20 cellular contexts compared by ENCODE assay signal in genomic region chr6:169859401-169859977, GRCh38.
A peak's percentile ranks its signal among the peaks of the same experiment; 100 is the strongest.
DNase-seq lines count a peak whose midpoint lies in the region; ATAC-seq and TF ChIP-seq lines count a peak whose summit lies in the region.
"Had no signal": no experiment of that assay in that cellular context is flagged by ENCODE, and none has a peak within 500 bp of the region (broad histone marks: within the 10 kb centered on the region; RNA-seq: fewer than 3 reads in every experiment).

No MANE protein-coding gene starts in this region.

- H3K4me2 ChIP-seq in osteoblast (ENCODE audit: insufficient read depth, low read length), result no peak overlapping the region

- H3K9me3 ChIP-seq in right atrium auricular region, result peaks cover 0 to 15% of the 10 kb centered on the region in 2 donors
- no peaks in the 10 kb centered on the region for H3K9me3 ChIP-seq in osteoblast (ENCODE audit: low read depth, low read length)
- H3K9me3 ChIP-seq: prostate gland had no signal

- H3K4me1 ChIP-seq in right atrium auricular region (no peaks in the 10 kb centered on the region), osteoblast (ENCODE audit: insufficient read depth, low read length) (no peaks in the 10 kb centered on the region)
- H3K4me1 ChIP-seq: prostate gland had no signal

- no peaks in the 10 kb centered on the region for H3K79me2 ChIP-seq in osteoblast (ENCODE audit: insufficient read depth, low read length)

- CTCF ChIA-PET in GM10248 (lab: Yijun Ruan, JAX), result no interaction called here

- no peak overlapping the region for H2AFZ ChIP-seq in osteoblast (ENCODE audit: low read length)

- intact Hi-C loops in Right ventricle myocardium superior (cut with DNase I), result no loop called here

- no peak overlapping the region for H3K27ac ChIP-seq in right atrium auricular region
- H3K27ac ChIP-seq in coronary artery, result no peak overlapping the region
- H3K27ac ChIP-seq in osteoblast (ENCODE audit: low read depth, low read length), result no peak overlapping the region
- H3K27ac ChIP-seq: C4-2B, epithelial cell of prostate, prostate gland had no signal

- no peak overlapping the region for H3K4me3 ChIP-seq in right atrium auricular region
- no peak overlapping the region for H3K4me3 ChIP-seq in coronary artery
- H3K4me3 ChIP-seq in osteoblast (ENCODE audit: insufficient read depth, low read length), result no peak overlapping the region
- H3K4me3 ChIP-seq: prostate gland had no signal

- H3K36me3 ChIP-seq in right atrium auricular region, result no peaks in the 10 kb centered on the region
- H3K36me3 ChIP-seq in osteoblast (ENCODE audit: insufficient read depth, low read length), result no peaks in the 10 kb centered on the region
- H3K36me3 ChIP-seq: prostate gland had no signal

- TF ChIP-seq CTCF in right atrium auricular region (IDR thresholded peaks at IDR 0.05), result no peak
- TF ChIP-seq CTCF in coronary artery (IDR thresholded peaks at IDR 0.05), result no peak
- no peak for TF ChIP-seq CTCF in osteoblast (IDR thresholded peaks at IDR 0.05; ENCODE audit: extremely low read depth, low read depth, low read length)
- no peak for TF ChIP-seq CTCF in GM10248 (IDR thresholded peaks at IDR 0.05; ENCODE audit: control extremely low read depth, extremely low read depth, low read depth, missing control alignments)

- ATAC-seq in Right ventricle myocardium superior (ENCODE audit: poor library complexity), result no peak
- ATAC-seq in GM21576 (IDR thresholded peaks at IDR 0.05; ENCODE audit: unreplicated experiment), result no peak
- ATAC-seq: Panc1; stimulated activated naive CD8-positive, alpha-beta T cell treated with anti-CD3 and anti-CD28 coated beads, Interleukin-15, amount 100 ng/mL, for 72 hours had no signal

- no peaks in the 10 kb centered on the region for H3K27me3 ChIP-seq in right atrium auricular region
- no peaks in the 10 kb centered on the region for H3K27me3 ChIP-seq in osteoblast (ENCODE audit: insufficient read depth, low read length)

- DNase-seq in right atrium auricular region (ENCODE audit: low spot score) (peak; percentile 26), Right ventricle myocardium superior (no peak), coronary artery (ENCODE audit: low spot score) (peak; percentile 63), osteoblast (ENCODE audit: insufficient read length, low spot score, missing footprints) (peak; percentile 35), NCI-H82 (lab: John Stamatoyannopoulos, UW) (no peak), GM10248 (ENCODE audit: extremely low spot score) (no peak)
- DNase-seq: activated CD4-positive, alpha-beta T cell treated with anti-CD3 and anti-CD28 coated beads, Interleukin-2, amount 50 U/mL, for 4 hours; activated CD4-positive, CD25-positive, alpha-beta regulatory T cell; Calu3; effector CD8-positive, alpha-beta T cell; glutamatergic neuron; NCI-H1417; NCI-H2029 treated with DMSO at 0.1 percent for 48 hours; NCI-H526; stimulated activated naive CD8-positive, alpha-beta T cell treated with anti-CD3 and anti-CD28 coated beads, Interleukin-15, amount 100 ng/mL, for 72 hours had no signal

- H4K20me1 ChIP-seq in osteoblast (ENCODE audit: insufficient read depth, low read length), result no peaks in the 10 kb centered on the region

- POLR2A ChIA-PET in GM10248 (lab: Yijun Ruan, JAX), result no interaction called here

Comparison
In these comparisons a context has a peak if more than half of its experiments do, and no peak if none do; other contexts are left out.
1. DNase-seq: peak in right atrium auricular region (single experiment), coronary artery (single experiment) and osteoblast (single experiment); none in Right ventricle myocardium superior (single experiment), NCI-H82 (single experiment) and GM10248 (single experiment).